In genomic region chr11:45486461-45486860, GRCh38 we compare ENCODE assay signal across 26 cellular contexts.
"Had no signal": no experiment of that assay in that cellular context is flagged by ENCODE, and none has a peak within 500 bp of the region (broad histone marks: within the 10 kb centered on the region; RNA-seq: fewer than 3 reads in every experiment).

No MANE protein-coding gene starts in this region.

- ATAC-seq: heart right ventricle; left colon; left lung; lower lobe of right lung; natural killer cell; right cardiac atrium; sciatic nerve; stimulated activated naive B cell treated with anti-CD40 and anti-IgM and Interleukin-4, amounts not matched to agents 10 μg/mL and 1 μg/mL and 100 μg/mL, for 72 hours; stimulated activated naive CD8-positive, alpha-beta T cell treated with anti-CD3 and anti-CD28 coated beads, Interleukin-15, Interleukin-2, amounts not matched to agents 100 U/mL and 50 U/mL, for 24 hours; upper lobe of right lung had no signal

- H3K4me1 Mint-ChIP-seq: mesothelial cell of epicardium; naive B cell; natural killer cell; stimulated activated naive B cell treated with anti-CD40 and anti-IgM and Interleukin-4, amounts not matched to agents 10 μg/mL and 1 μg/mL and 100 μg/mL, for 72 hours had no signal

- DNase-seq: heart right ventricle; kidney; left colon; left lung; lower lobe of right lung; mammary epithelial cell; mesenchymal stem cell; naive B cell; natural killer cell; nephron progenitor cell; ovary; right cardiac atrium; small intestine; stimulated activated CD4-positive, alpha-beta T cell treated with anti-CD3 and anti-CD28 coated beads, Interleukin-1b, Interleukin-23, amount 100 ng/mL, for 48 hours; stimulated activated CD4-positive, alpha-beta T cell treated with anti-CD3 and anti-CD28 coated beads, Interleukin-2, amount 100 ng/mL, for 48 hours; stimulated activated naive B cell treated with anti-CD40 and anti-IgM and Interleukin-4, amounts not matched to agents 10 μg/mL and 1 μg/mL and 100 μg/mL, for 72 hours; stimulated activated naive CD8-positive, alpha-beta T cell treated with anti-CD3 and anti-CD28 coated beads, Interleukin-15, Interleukin-2, amounts not matched to agents 100 U/mL and 50 U/mL, for 24 hours; tibial artery; trophoblast cell; upper lobe of right lung had no signal

- H3K4me2 ChIP-seq: hepatocyte had no signal

- H3K9me3 Mint-ChIP-seq: mesothelial cell of epicardium; natural killer cell; nephron progenitor cell; stimulated activated naive B cell treated with anti-CD40 and anti-IgM and Interleukin-4, amounts not matched to agents 10 μg/mL and 1 μg/mL and 100 μg/mL, for 72 hours had no signal

- H3K9me3 ChIP-seq: heart right ventricle, left lung, lower lobe of right lung, ovary, suprapubic skin, thoracic aorta, tibial artery, upper lobe of right lung had no signal

- H3K79me2 ChIP-seq: hepatocyte had no signal

- H3K27ac ChIP-seq: heart right ventricle, hepatocyte, left lung, lower lobe of right lung, ovary, suprapubic skin, thoracic aorta, tibial artery, upper lobe of right lung had no signal

- H2AFZ ChIP-seq: hepatocyte had no signal

- H3K36me3 Mint-ChIP-seq: mesothelial cell of epicardium; naive B cell; natural killer cell; stimulated activated naive B cell treated with anti-CD40 and anti-IgM and Interleukin-4, amounts not matched to agents 10 μg/mL and 1 μg/mL and 100 μg/mL, for 72 hours had no signal

- H3K27ac Mint-ChIP-seq: mesothelial cell of epicardium; natural killer cell; nephron progenitor cell; progenitor cell of endocrine pancreas; stimulated activated naive B cell treated with anti-CD40 and anti-IgM and Interleukin-4, amounts not matched to agents 10 μg/mL and 1 μg/mL and 100 μg/mL, for 72 hours had no signal

- H3K4me3 Mint-ChIP-seq: mesothelial cell of epicardium; natural killer cell; nephron progenitor cell; stimulated activated naive B cell treated with anti-CD40 and anti-IgM and Interleukin-4, amounts not matched to agents 10 μg/mL and 1 μg/mL and 100 μg/mL, for 72 hours had no signal

- H3K36me3 ChIP-seq: heart right ventricle, left lung, lower lobe of right lung, ovary, suprapubic skin, thoracic aorta, tibial artery, upper lobe of right lung had no signal

- H3K4me1 ChIP-seq: heart right ventricle, left lung, lower lobe of right lung, suprapubic skin, tibial artery, upper lobe of right lung had no signal

- H3K4me3 ChIP-seq: heart right ventricle, hepatocyte, left lung, lower lobe of right lung, ovary, suprapubic skin, thoracic aorta, tibial artery, upper lobe of right lung had no signal

- H3K27me3 ChIP-seq: ovary had no signal
